In genomic region chr20:58981564-58982364, GRCh38 we compare ENCODE assay signal across 1 cellular context.
TF ChIP-seq lines count a peak whose summit lies in the region.

No MANE protein-coding gene starts in this region.

TF ChIP-seq in HepG2, 621 proteins besides CTCF, POLR2A, EP300 and RAD21 (continued from another document):
- no peak for TF ChIP-seq BRF2 (CRISPR knock-in tag; IDR thresholded peaks at IDR 0.05)
- TF ChIP-seq ZNF362 (CRISPR knock-in tag; IDR thresholded peaks at IDR 0.05; ENCODE audit: borderline replicate concordance): peak; percentile 56
- TF ChIP-seq ZMYM4 (CRISPR knock-in tag; IDR thresholded peaks at IDR 0.05): peak; percentile 38; the same call in 1 of the 2 replicates
- TF ChIP-seq XBP1 (CRISPR knock-in tag; IDR thresholded peaks at IDR 0.05): no peak; the same call in 1 of the 2 replicates
- TF ChIP-seq KDM2A (CRISPR knock-in tag; IDR thresholded peaks at IDR 0.05; ENCODE audit: borderline replicate concordance, low read depth): peak; percentile 37; the same call in 1 of the 2 replicates
- peak; percentile 64; the same call in 1 of the 2 replicates for TF ChIP-seq ZNF501 (CRISPR knock-in tag; IDR thresholded peaks at IDR 0.05)
- no peak for TF ChIP-seq CBX2 (IDR thresholded peaks at IDR 0.05; ENCODE audit: low read depth, low read length)
- TF ChIP-seq CBX2 (CRISPR knock-in tag; IDR thresholded peaks at IDR 0.05; ENCODE audit: low read depth): no peak
- no peak for TF ChIP-seq KLF12 (CRISPR knock-in tag; IDR thresholded peaks at IDR 0.05; ENCODE audit: borderline replicate concordance)
- TF ChIP-seq KDM4B (CRISPR knock-in tag; IDR thresholded peaks at IDR 0.05): no peak
- 0 out of 2 replicates have a peak, but pooled peaks have one; percentile 59 for TF ChIP-seq IRX3 (CRISPR knock-in tag; IDR thresholded peaks at IDR 0.05; ENCODE audit: borderline replicate concordance, low read depth)
- no peak for TF ChIP-seq ZNF564 (CRISPR knock-in tag; IDR thresholded peaks at IDR 0.05)
- TF ChIP-seq ZKSCAN1 (IDR thresholded peaks at IDR 0.05; ENCODE audit: low read length): no peak
- TF ChIP-seq DMAP1 (CRISPR knock-in tag; IDR thresholded peaks at IDR 0.05): no peak
- TF ChIP-seq ZBTB7A (CRISPR knock-in tag; IDR thresholded peaks at IDR 0.05): no peak
- peak; percentile 76 for TF ChIP-seq AGO2 (optimal IDR thresholded peaks at IDR 0.05; ENCODE audit: low read depth, low read length)
- TF ChIP-seq HNF4G (IDR thresholded peaks at IDR 0.05; ENCODE audit: borderline replicate concordance, low read depth, low read length): no peak
- TF ChIP-seq HNF4G (CRISPR knock-in tag; IDR thresholded peaks at IDR 0.05; ENCODE audit: borderline replicate concordance, low read depth): 0 out of 2 replicates have a peak, but pooled peaks have one; percentile 47
- TF ChIP-seq YEATS4 (CRISPR knock-in tag; IDR thresholded peaks at IDR 0.05; ENCODE audit: borderline replicate concordance): peak; percentile 45; the same call in 1 of the 2 replicates
- TF ChIP-seq ZMYM3 (CRISPR knock-in tag; IDR thresholded peaks at IDR 0.05): peak; percentile 22; the same call in 1 of the 2 replicates
- no peak for TF ChIP-seq NFYC (CRISPR knock-in tag; IDR thresholded peaks at IDR 0.05)
- TF ChIP-seq DDIT3 (CRISPR knock-in tag; IDR thresholded peaks at IDR 0.05): no peak
- TF ChIP-seq ZBTB43 (CRISPR knock-in tag; conservative IDR thresholded peaks at IDR 0.05): peak; percentile 13; the same call in 1 of the 2 replicates
- TF ChIP-seq MED13 (CRISPR knock-in tag; IDR thresholded peaks at IDR 0.05): 0 out of 2 replicates have a peak, but pooled peaks have one; percentile 41
- TF ChIP-seq ZNF644 (CRISPR knock-in tag; IDR thresholded peaks at IDR 0.05; ENCODE audit: low read depth): no peak
- 0 out of 2 replicates have a peak, but pooled peaks have one; percentile 34 for TF ChIP-seq ZBTB38 (CRISPR knock-in tag; IDR thresholded peaks at IDR 0.05)
- no peak for TF ChIP-seq THAP8 (CRISPR knock-in tag; IDR thresholded peaks at IDR 0.05; ENCODE audit: borderline replicate concordance)
- TF ChIP-seq ZNF274 (CRISPR knock-in tag; IDR thresholded peaks at IDR 0.05): peak; percentile 25; the same call in 1 of the 2 replicates
- TF ChIP-seq TBP (CRISPR knock-in tag; IDR thresholded peaks at IDR 0.05): no peak
- peak; percentile 27 for TF ChIP-seq ZFX (CRISPR knock-in tag; IDR thresholded peaks at IDR 0.05; ENCODE audit: low read depth)
- TF ChIP-seq NFKB2 (CRISPR knock-in tag; IDR thresholded peaks at IDR 0.05; ENCODE audit: borderline replicate concordance): no peak; the same call in 1 of the 2 replicates
- TF ChIP-seq ZNF724P (CRISPR knock-in tag; IDR thresholded peaks at IDR 0.05; ENCODE audit: borderline replicate concordance): peak; percentile 47; the same call in 1 of the 2 replicates
- TF ChIP-seq FOSL2 (CRISPR knock-in tag; IDR thresholded peaks at IDR 0.05): 0 out of 2 replicates have a peak, but pooled peaks have one; percentile 12
